16 cellular contexts compared by ENCODE assay signal in the genomic region with DNA sequence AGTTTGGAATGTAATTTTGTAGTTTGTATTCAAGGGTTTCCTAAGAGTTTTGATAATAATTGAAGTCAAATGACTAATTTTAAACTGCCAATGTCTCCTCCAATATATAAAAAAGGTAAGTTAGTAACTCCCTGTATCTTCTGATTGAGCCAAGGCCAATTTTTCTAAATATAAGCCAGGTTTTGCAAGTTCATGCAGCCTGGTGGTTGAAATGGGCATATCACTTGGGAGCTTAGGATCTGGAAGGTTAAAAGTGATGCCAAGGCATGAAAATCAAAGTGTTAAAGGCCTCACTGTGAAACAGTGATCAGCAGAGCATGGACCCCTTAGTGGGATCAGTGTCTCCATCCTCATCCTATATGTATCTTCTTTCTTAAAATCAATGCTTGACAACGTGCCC.
DNase-seq lines count a peak whose midpoint lies in the region; ATAC-seq and TF ChIP-seq lines count a peak whose summit lies in the region.
"Had no signal": no experiment of that assay in that cellular context is flagged by ENCODE, and none has a peak within 500 bp of the region (broad histone marks: within the 10 kb centered on the region; RNA-seq: fewer than 3 reads in every experiment).

No MANE protein-coding gene starts in this region.

- H3K36me3 ChIP-seq in liver (ENCODE audit: control insufficient read depth in 4 of 4, insufficient read depth in 3 of 4, low read depth in 1 of 4, low read length in 3 of 4) (peaks cover 0 to 3% (median 0%) of the 10 kb centered on the region in 4 donors), right lobe of liver (peaks cover 0 to 3% (median 0%) of the 10 kb centered on the region in 4 donors), osteoblast (ENCODE audit: insufficient read depth, low read length) (no peaks in the 10 kb centered on the region)
- H3K36me3 ChIP-seq: lower lobe of right lung had no signal

- TF ChIP-seq CTCF in liver (IDR thresholded peaks at IDR 0.05; ENCODE audit: low read depth, low read length, missing input control) (peak; percentile 27), right lobe of liver (IDR thresholded peaks at IDR 0.05) (no peak), osteoblast (IDR thresholded peaks at IDR 0.05; ENCODE audit: extremely low read depth, low read depth, low read length) (peak; percentile 29), Calu3 (IDR thresholded peaks at IDR 0.05; ENCODE audit: unreplicated experiment) (no peak), CD14-positive monocyte (IDR thresholded peaks at IDR 0.05) (no peak)

- no peak overlapping the region for H3K4me3 Mint-ChIP-seq in dendritic cell treated with granulocyte-macrophage colony-stimulating factor and Interleukin-4, amounts not matched to agents 40 ng/mL and 50 ng/mL, for 4 days
- H3K4me3 Mint-ChIP-seq in Calu3 (ENCODE audit: low read depth, unreplicated experiment) (no peak overlapping the region), CD14-positive monocyte (no peak overlapping the region)
- H3K4me3 Mint-ChIP-seq: activated CD8-positive, alpha-beta T cell treated with anti-CD3 and anti-CD28 coated beads, Interleukin-2, amount 10 ng/mL, durations not matched to agents 7 days and 5 days; CD8-positive, alpha-beta memory T cell; natural killer cell treated with Interleukin-12 subunit alpha and Interleukin-12 subunit beta and Interleukin-15 and Interleukin-18, amount 100 ng/mL, for 72 hours had no signal

- H3K9me3 Mint-ChIP-seq in dendritic cell treated with granulocyte-macrophage colony-stimulating factor and Interleukin-4, amounts not matched to agents 40 ng/mL and 50 ng/mL, for 4 days: no peaks in the 10 kb centered on the region
- H3K9me3 Mint-ChIP-seq in Calu3 (ENCODE audit: low read depth, unreplicated experiment): no peaks in the 10 kb centered on the region
- peaks cover 0 to 2% (median 0%) of the 10 kb centered on the region in 7 donors for H3K9me3 Mint-ChIP-seq in CD14-positive monocyte
- H3K9me3 Mint-ChIP-seq: CD8-positive, alpha-beta memory T cell; natural killer cell treated with Interleukin-12 subunit alpha and Interleukin-12 subunit beta and Interleukin-15 and Interleukin-18, amount 100 ng/mL, for 72 hours had no signal

- intact Hi-C loops in right lobe of liver (cut with DNase I): no loop called here
- intact Hi-C loops in dendritic cell treated with granulocyte-macrophage colony-stimulating factor and Interleukin-4, amounts not matched to agents 40 ng/mL and 50 ng/mL, for 4 days (cut with micrococcal nuclease): no loop called here
- intact Hi-C loops in Calu3 (cut with micrococcal nuclease; ENCODE audit: unreplicated experiment): no loop called here
- intact Hi-C loops in CD14-positive monocyte (cut with micrococcal nuclease): no loop called here

- no peak overlapping the region for H2AFZ ChIP-seq in osteoblast (ENCODE audit: low read length)

- no peaks in the 10 kb centered on the region for H4K20me1 ChIP-seq in osteoblast (ENCODE audit: insufficient read depth, low read length)

- no peak overlapping the region for H3K9ac ChIP-seq in liver (ENCODE audit: low read depth in 1 of 2, low read length in 2 of 2)

- peak in 1 of 2 donors; percentile 30 for TF ChIP-seq RAD21 in liver (IDR thresholded peaks at IDR 0.05)

- CTCF ChIA-PET in Calu3 (lab: Charles Lee): interaction anchor here (0.6 kb wide), 1 partner anchor 72 kb away, joined by 4 read pairs; no protein-coding TSS in a partner anchor

- no peak for TF ChIP-seq POLR2A in right lobe of liver (IDR thresholded peaks at IDR 0.05)

- no peaks in the 10 kb centered on the region for H3K9me3 ChIP-seq in liver (ENCODE audit: control insufficient read depth in 4 of 4, low read length in 3 of 4)
- H3K9me3 ChIP-seq in right lobe of liver: no peaks in the 10 kb centered on the region
- H3K9me3 ChIP-seq in osteoblast (ENCODE audit: low read depth, low read length): no peaks in the 10 kb centered on the region
- H3K9me3 ChIP-seq: lower lobe of right lung had no signal

- ATAC-seq in right lobe of liver: no peak
- ATAC-seq: activated CD8-positive, alpha-beta T cell treated with anti-CD3 and anti-CD28 coated beads, Interleukin-2, amount 10 ng/mL, durations not matched to agents 7 days and 5 days; lower lobe of right lung; natural killer cell treated with Interleukin-12 subunit alpha and Interleukin-12 subunit beta and Interleukin-15 and Interleukin-18, amount 100 ng/mL, for 72 hours had no signal

- no peaks in the 10 kb centered on the region for H3K27me3 Mint-ChIP-seq in dendritic cell treated with granulocyte-macrophage colony-stimulating factor and Interleukin-4, amounts not matched to agents 40 ng/mL and 50 ng/mL, for 4 days
- H3K27me3 Mint-ChIP-seq in Calu3 (ENCODE audit: unreplicated experiment) (no peaks in the 10 kb centered on the region), CD14-positive monocyte (ENCODE audit: low read depth in 3 of 3) (peaks cover 0 to 3% (median 2%) of the 10 kb centered on the region in 3 donors)

- peak overlapping the region; percentile 11 for H3K27ac Mint-ChIP-seq in dendritic cell treated with granulocyte-macrophage colony-stimulating factor and Interleukin-4, amounts not matched to agents 40 ng/mL and 50 ng/mL, for 4 days
- no peak overlapping the region for H3K27ac Mint-ChIP-seq in Calu3 (ENCODE audit: unreplicated experiment)
- H3K27ac Mint-ChIP-seq in CD14-positive monocyte: peak overlapping the region in 1 of 7 donors; percentile 3
- H3K27ac Mint-ChIP-seq: activated CD8-positive, alpha-beta T cell treated with anti-CD3 and anti-CD28 coated beads, Interleukin-2, amount 10 ng/mL, durations not matched to agents 7 days and 5 days; CD8-positive, alpha-beta memory T cell; natural killer cell treated with Interleukin-12 subunit alpha and Interleukin-12 subunit beta and Interleukin-15 and Interleukin-18, amount 100 ng/mL, for 72 hours had no signal

- H3K27me3 ChIP-seq in liver (ENCODE audit: control insufficient read depth in 4 of 4, insufficient read depth in 4 of 4, low read length in 3 of 4) (no peaks in the 10 kb centered on the region), right lobe of liver (no peaks in the 10 kb centered on the region), osteoblast (ENCODE audit: insufficient read depth, low read length) (peaks cover 48% of the 10 kb centered on the region)

- H3K4me1 ChIP-seq in liver (ENCODE audit: control insufficient read depth in 4 of 4, insufficient read depth in 4 of 4, low read length in 3 of 4) (peaks cover 0 to 2% (median 0%) of the 10 kb centered on the region in 4 donors), right lobe of liver (peaks cover 0 to 4% (median 0%) of the 10 kb centered on the region in 4 donors), osteoblast (ENCODE audit: insufficient read depth, low read length) (no peaks in the 10 kb centered on the region)
- H3K4me1 ChIP-seq: lower lobe of right lung had no signal

- 86% methylated on average over 1 of the region's 1 CpG for WGBS in liver
- 57% methylated on average over 1 of the region's 1 CpG for WGBS in right lobe of liver (ENCODE audit: insufficient coverage, low coverage, low lambda C conversion rate, missing lambda C conversion rate)

- no peak overlapping the region for H3K4me2 ChIP-seq in osteoblast (ENCODE audit: insufficient read depth, low read length)

- H3K27ac ChIP-seq in liver (ENCODE audit: low read depth in 1 of 2, low read length in 2 of 2) (no peak overlapping the region), right lobe of liver (peak overlapping the region in 1 of 3 donors; percentile 38), osteoblast (ENCODE audit: low read depth, low read length) (no peak overlapping the region)
- H3K27ac ChIP-seq: VCaP had no signal

- no peaks in the 10 kb centered on the region for H3K79me2 ChIP-seq in osteoblast (ENCODE audit: insufficient read depth, low read length)

- no TSS peak for BruUV-seq in Calu3 (replicated peaks; lab: Mats Ljungman, UMichigan)

- H3K4me1 Mint-ChIP-seq in dendritic cell treated with granulocyte-macrophage colony-stimulating factor and Interleukin-4, amounts not matched to agents 40 ng/mL and 50 ng/mL, for 4 days (ENCODE audit: low read depth): peaks cover 16% of the 10 kb centered on the region
- H3K4me1 Mint-ChIP-seq in Calu3 (ENCODE audit: low read depth, unreplicated experiment): peaks cover 4% of the 10 kb centered on the region
- H3K4me1 Mint-ChIP-seq in CD14-positive monocyte: peaks cover 7% of the 10 kb centered on the region
- H3K4me1 Mint-ChIP-seq: CD8-positive, alpha-beta memory T cell had no signal

- no peak overlapping the region for H3K4me3 ChIP-seq in liver (ENCODE audit: low read depth in 1 of 3, low read length in 3 of 3)
- no peak overlapping the region for H3K4me3 ChIP-seq in right lobe of liver
- no peak overlapping the region for H3K4me3 ChIP-seq in osteoblast (ENCODE audit: insufficient read depth, low read length)
- H3K4me3 ChIP-seq: lower lobe of right lung had no signal

- no peaks in the 10 kb centered on the region for H3K36me3 Mint-ChIP-seq in dendritic cell treated with granulocyte-macrophage colony-stimulating factor and Interleukin-4, amounts not matched to agents 40 ng/mL and 50 ng/mL, for 4 days (ENCODE audit: low read depth)
- H3K36me3 Mint-ChIP-seq in Calu3 (ENCODE audit: insufficient read depth, unreplicated experiment) (no peaks in the 10 kb centered on the region), CD14-positive monocyte (no peaks in the 10 kb centered on the region)
- H3K36me3 Mint-ChIP-seq: natural killer cell treated with Interleukin-12 subunit alpha and Interleukin-12 subunit beta and Interleukin-15 and Interleukin-18, amount 100 ng/mL, for 72 hours had no signal

- no peak for DNase-seq in right lobe of liver
- DNase-seq in osteoblast (ENCODE audit: insufficient read length, low spot score, missing footprints): no peak
- DNase-seq in Calu3: no peak
- DNase-seq in CD14-positive monocyte (ENCODE audit: low spot score): no peak
- DNase-seq in activated CD4-positive, alpha-beta T cell treated with anti-CD3 and anti-CD28 coated beads, Interleukin-2, amount 50 U/mL, for 4 hours: no peak
- DNase-seq in COR-L47 (lab: John Stamatoyannopoulos, UW): no peak
- DNase-seq: activated CD8-positive, alpha-beta T cell treated with anti-CD3 and anti-CD28 coated beads, Interleukin-2, amount 10 ng/mL, durations not matched to agents 7 days and 5 days; CD8-positive, alpha-beta memory T cell; lower lobe of right lung; NCI-H1092; retina; T-helper 1 cell had no signal

TF ChIP-seq in liver, 16 proteins besides CTCF, POLR2A, EP300 and RAD21 (continues in another document):
- TF ChIP-seq FOXA2 (IDR thresholded peaks at IDR 0.05) (no peak), HNF4A (conservative IDR thresholded peaks at IDR 0.05) (no peak), NR2F2 (IDR thresholded peaks at IDR 0.05) (no peak)

Comparison
In these comparisons a context has a peak if more than half of its experiments do, and no peak if none do; other contexts are left out.
1. CTCF ChIP-seq: peak in liver (single experiment) and osteoblast (single experiment); none in right lobe of liver (0 of 4), Calu3 (single experiment) and CD14-positive monocyte (single experiment).